26 cellular contexts compared by ENCODE assay signal in the genomic region with DNA sequence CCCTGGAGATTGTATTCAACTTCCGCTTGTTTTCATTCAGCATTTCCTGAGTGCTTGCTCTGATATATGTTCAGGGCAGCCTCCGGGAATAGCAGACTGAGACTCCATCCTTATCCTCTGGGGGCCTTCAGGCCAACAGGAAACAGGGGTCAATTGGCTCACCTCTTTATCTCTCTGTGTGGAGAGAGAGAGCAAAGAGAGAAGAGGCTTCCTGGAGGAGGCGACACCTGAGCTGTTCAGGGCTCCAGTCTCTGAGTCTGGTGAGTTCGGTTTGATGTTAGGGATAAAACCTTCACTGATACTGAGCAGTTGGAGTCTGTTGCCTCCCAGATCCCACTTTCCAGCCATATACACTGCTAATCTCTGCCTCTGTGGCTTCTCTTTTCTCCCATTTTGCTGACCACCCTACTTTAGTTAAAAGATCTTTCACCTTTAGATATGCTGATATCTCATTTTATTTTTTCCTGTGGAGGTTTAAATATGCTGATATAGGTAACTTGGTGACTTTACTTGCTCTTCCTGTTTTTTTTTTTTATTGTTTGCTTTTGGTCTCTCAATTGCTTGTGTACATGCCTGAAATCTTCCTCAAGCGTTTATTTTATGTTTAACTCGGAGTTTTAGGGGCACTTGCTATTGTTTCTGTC. TPM values are rescaled to one million over a fixed set of nuclear protein-coding genes. Genes with fewer than 3 reads are reported as not detected.
DNase-seq lines count a peak whose midpoint lies in the region; FAIRE-seq and TF ChIP-seq lines count a peak whose summit lies in the region.
"Had no signal": no experiment of that assay in that cellular context is flagged by ENCODE, and none has a peak within 500 bp of the region (broad histone marks: within the 10 kb centered on the region; RNA-seq: fewer than 3 reads in every experiment).

No MANE protein-coding gene starts in this region.

- no peak overlapping the region for H3K27ac Mint-ChIP-seq in astrocyte (ENCODE audit: unreplicated experiment)
- H3K27ac Mint-ChIP-seq: activated CD8-positive, alpha-beta T cell treated with anti-CD3 and anti-CD28 coated beads, Interleukin-2, amount 10 ng/mL, durations not matched to agents 7 days and 5 days; activated T-helper 2 cell treated with anti-CD3 and anti-CD28 coated beads, Interferon-gamma antibody, Interleukin-2, Interleukin-4, amounts not matched to agents 10 μg/mL and 5 μg/mL and 100 μg/mL, durations not matched to agents 14 hours and 24 hours and 36 hours; natural killer cell had no signal

- no peak overlapping the region for H3K4me3 Mint-ChIP-seq in astrocyte (ENCODE audit: unreplicated experiment)
- H3K4me3 Mint-ChIP-seq: activated CD8-positive, alpha-beta T cell treated with anti-CD3 and anti-CD28 coated beads, Interleukin-2, amount 10 ng/mL, durations not matched to agents 7 days and 5 days; natural killer cell had no signal

- H3K36me3 ChIP-seq in H7 (replicated peaks; ENCODE audit: control insufficient read depth, insufficient read depth, low read length): peaks cover 7% of the 10 kb centered on the region
- no peaks in the 10 kb centered on the region for H3K36me3 ChIP-seq in astrocyte (ENCODE audit: insufficient read depth, low read length)
- H3K36me3 ChIP-seq in osteoblast (ENCODE audit: insufficient read depth, low read length): no peaks in the 10 kb centered on the region
- H3K36me3 ChIP-seq: breast epithelium had no signal

- H3K4me3 ChIP-seq in H7 (ENCODE audit: insufficient read depth, low read depth, low read length) (no peak overlapping the region), astrocyte (ENCODE audit: insufficient read depth, low read depth, low read length) (no peak overlapping the region), osteoblast (ENCODE audit: insufficient read depth, low read length) (no peak overlapping the region)
- H3K4me3 ChIP-seq: breast epithelium, gastrocnemius medialis, mucosa of descending colon, stomach, thyroid gland had no signal

- H2AFZ ChIP-seq in astrocyte (ENCODE audit: low read depth, low read length) (peak overlapping the region; percentile 48), osteoblast (ENCODE audit: low read length) (peak overlapping the region; percentile 95)

- no peaks in the 10 kb centered on the region for H3K36me3 Mint-ChIP-seq in astrocyte (ENCODE audit: low read depth, unreplicated experiment)
- H3K36me3 Mint-ChIP-seq: natural killer cell had no signal

- H4K20me1 ChIP-seq in astrocyte (ENCODE audit: insufficient read depth, low read length) (no peaks in the 10 kb centered on the region), osteoblast (ENCODE audit: insufficient read depth, low read length) (no peaks in the 10 kb centered on the region)

- H3K9me3 ChIP-seq in astrocyte (ENCODE audit: insufficient read depth, low read depth, low read length) (no peaks in the 10 kb centered on the region), osteoblast (ENCODE audit: low read depth, low read length) (no peaks in the 10 kb centered on the region)
- H3K9me3 ChIP-seq: Caco-2, gastrocnemius medialis, mucosa of descending colon, thyroid gland had no signal

- no peak for FAIRE-seq in astrocyte (lab: Jason Lieb, UNC)
- no peak for FAIRE-seq in urothelium cell line (lab: Jason Lieb, UNC)

- TF ChIP-seq CTCF in astrocyte (IDR thresholded peaks at IDR 0.05; ENCODE audit: insufficient read depth, low read depth, low read length) (no peak), osteoblast (IDR thresholded peaks at IDR 0.05; ENCODE audit: extremely low read depth, low read depth, low read length) (no peak)

- H3K9ac ChIP-seq in astrocyte (ENCODE audit: low read length): peak overlapping the region; percentile 12

- peak overlapping the region; percentile 58 for H3K4me2 ChIP-seq in astrocyte (ENCODE audit: low read length)
- H3K4me2 ChIP-seq in osteoblast (ENCODE audit: insufficient read depth, low read length): peak overlapping the region; percentile 11

- H3K27ac ChIP-seq in astrocyte (ENCODE audit: low read depth, low read length) (peak overlapping the region; percentile 68), osteoblast (ENCODE audit: low read depth, low read length) (no peak overlapping the region)
- H3K27ac ChIP-seq: breast epithelium, gastrocnemius medialis, stomach, thyroid gland had no signal

- peaks cover 6% of the 10 kb centered on the region for H3K9me3 Mint-ChIP-seq in astrocyte (ENCODE audit: unreplicated experiment)
- H3K9me3 Mint-ChIP-seq: activated T-helper 2 cell treated with anti-CD3 and anti-CD28 coated beads, Interferon-gamma antibody, Interleukin-2, Interleukin-4, amounts not matched to agents 10 μg/mL and 5 μg/mL and 100 μg/mL, durations not matched to agents 14 hours and 24 hours and 36 hours had no signal

- H3K27me3 Mint-ChIP-seq in astrocyte (ENCODE audit: low read depth, unreplicated experiment): no peaks in the 10 kb centered on the region

- DNase-seq in DMS153 (lab: John Stamatoyannopoulos, UW) (peak; percentile 42), H7 (peak; percentile 19), astrocyte (ENCODE audit: low read depth) (no peak), osteoblast (ENCODE audit: insufficient read length, low spot score, missing footprints) (no peak), urothelium cell line (ENCODE audit: low spot score) (no peak)
- DNase-seq in activated CD8-positive, alpha-beta memory T cell treated with anti-CD3 and anti-CD28 coated beads, Interleukin-2, amount 50 U/mL, for 48 hours: no peak
- no peak for DNase-seq in effector CD4-positive, alpha-beta T cell
- DNase-seq: activated CD4-positive, alpha-beta T cell treated with anti-CD3 and anti-CD28 coated beads for 4 hours; activated CD8-positive, alpha-beta T cell treated with anti-CD3 and anti-CD28 coated beads, Interleukin-2, amount 10 ng/mL, durations not matched to agents 7 days and 5 days; activated naive CD4-positive, alpha-beta T cell treated with anti-CD3 and anti-CD28 coated beads, Interleukin-2, amount 50 U/mL, for 16 hours; C1 segment of cervical spinal cord; Caco-2; gastrocnemius medialis; KG1; natural killer cell; NCI-H1105; NCI-H187 treated with DMSO at 0.1 percent for 48 hours; NCI-H226; stimulated activated CD4-positive, alpha-beta T cell treated with anti-CD3 and anti-CD28 coated beads, Interleukin-4, amount 100 ng/mL, for 1 hour; stomach; T-helper 9 cell; thyroid gland had no signal

- no peaks in the 10 kb centered on the region for H3K4me1 Mint-ChIP-seq in astrocyte (ENCODE audit: low read depth, unreplicated experiment)
- H3K4me1 Mint-ChIP-seq: natural killer cell had no signal

- H3K4me1 ChIP-seq in astrocyte (ENCODE audit: insufficient read depth, low read length) (peaks cover 13% of the 10 kb centered on the region), osteoblast (ENCODE audit: insufficient read depth, low read length) (peaks cover 13% of the 10 kb centered on the region)
- H3K4me1 ChIP-seq: breast epithelium, Caco-2, thyroid gland had no signal

- H3K79me2 ChIP-seq in astrocyte (ENCODE audit: insufficient read depth, low read length): no peaks in the 10 kb centered on the region
- no peaks in the 10 kb centered on the region for H3K79me2 ChIP-seq in osteoblast (ENCODE audit: insufficient read depth, low read length)

- no peaks in the 10 kb centered on the region for H3K27me3 ChIP-seq in H7 (ENCODE audit: control insufficient read depth, insufficient read depth, low read length)
- no peaks in the 10 kb centered on the region for H3K27me3 ChIP-seq in astrocyte (ENCODE audit: insufficient read depth, low read length)
- no peaks in the 10 kb centered on the region for H3K27me3 ChIP-seq in osteoblast (ENCODE audit: insufficient read depth, low read length)
- H3K27me3 ChIP-seq: breast epithelium, gastrocnemius medialis, stomach, thyroid gland had no signal

RNA-seq across cellular contexts. Expression of a gene that starts 56.9 kb away (rescaled TPM):
- total RNA-seq in H7 (2014; rRNA removed; shearing (Covaris generic)): 26.2 and 31.2 TPM in 2 replicates
- total RNA-seq in astrocyte (0.84 and 1.7 TPM in 2 replicates), osteoblast (1.8 and 2.7 TPM in 2 replicates)
- total RNA-seq: activated CD8-positive, alpha-beta T cell treated with anti-CD3 and anti-CD28 coated beads, Interleukin-2, amount 10 ng/mL, durations not matched to agents 7 days and 5 days; HT-29; natural killer cell had no signal

Comparison
In these comparisons a context has a peak if more than half of its experiments do, and no peak if none do; other contexts are left out.
1. DNase-seq: peak in DMS153 (single experiment) and H7 (single experiment); none in astrocyte (single experiment), osteoblast (single experiment), activated CD8-positive, alpha-beta memory T cell treated with anti-CD3 and anti-CD28 coated beads, Interleukin-2, amount 50 U/mL, for 48 hours (single experiment), urothelium cell line (single experiment) and effector CD4-positive, alpha-beta T cell (single experiment).